Comparison of ENCODE assay signal across 1 cellular context in genomic region chr9:130847306-130848217, GRCh38.
TF ChIP-seq lines count a peak whose summit lies in the region.

No MANE protein-coding gene starts in this region.

TF ChIP-seq in A549, 52 proteins besides CTCF, POLR2A, EP300 and RAD21 (continued from another document):
- TF ChIP-seq FOSB (CRISPR knock-in tag; IDR thresholded peaks at IDR 0.05) = no peak
- no peak for TF ChIP-seq FOSL2 (IDR thresholded peaks at IDR 0.05)
- TF ChIP-seq FOSL2 (CRISPR knock-in tag; IDR thresholded peaks at IDR 0.05) = peak; percentile 6; the same call in 1 of the 2 replicates
- TF ChIP-seq ESRRA (IDR thresholded peaks at IDR 0.05; ENCODE audit: borderline replicate concordance, low read length) = no peak
- no peak for TF ChIP-seq CBX8 (IDR thresholded peaks at IDR 0.05)
- no peak for TF ChIP-seq PBX3 (IDR thresholded peaks at IDR 0.05)
- peak; percentile 60 for TF ChIP-seq MAX (IDR thresholded peaks at IDR 0.05)
- TF ChIP-seq NFE2L2 (conservative IDR thresholded peaks at IDR 0.05; ENCODE audit: low read length) = no peak
- TF ChIP-seq POLR2AphosphoS2 (conservative IDR thresholded peaks at IDR 0.05; ENCODE audit: low read length) = no peak
- TF ChIP-seq KDM5A (IDR thresholded peaks at IDR 0.05) = no peak
- TF ChIP-seq MAZ (IDR thresholded peaks at IDR 0.05; ENCODE audit: borderline replicate concordance, low read depth, low read length) = no peak
- no peak for TF ChIP-seq HOXB13 (CRISPR knock-in tag; IDR thresholded peaks at IDR 0.05; ENCODE audit: low read depth)
- TF ChIP-seq PHF8 (IDR thresholded peaks at IDR 0.05; ENCODE audit: borderline replicate concordance, low read depth) = no peak
- no peak for TF ChIP-seq RARB (CRISPR knock-in tag; IDR thresholded peaks at IDR 0.05)
- TF ChIP-seq HES2 (IDR thresholded peaks at IDR 0.05) = peak; percentile 76
- no peak for TF ChIP-seq ZC3H11A (IDR thresholded peaks at IDR 0.05)
- TF ChIP-seq NPAS2 (CRISPR knock-in tag; IDR thresholded peaks at IDR 0.05; ENCODE audit: borderline replicate concordance) = no peak
- 0 out of 3 replicates have a peak, but pooled peaks have one; percentile 12 for TF ChIP-seq SMC3 (IDR thresholded peaks at IDR 0.05)
- no peak for TF ChIP-seq ELK1 (IDR thresholded peaks at IDR 0.05; ENCODE audit: low read depth, low read length)
- TF ChIP-seq RNF2 (IDR thresholded peaks at IDR 0.05; ENCODE audit: borderline replicate concordance, low read depth) = no peak
- no peak for TF ChIP-seq MYC (IDR thresholded peaks at IDR 0.05; ENCODE audit: borderline replicate concordance, low read length)
- TF ChIP-seq SREBF2 (IDR thresholded peaks at IDR 0.05) = no peak
- no peak for TF ChIP-seq FOXS1 (CRISPR knock-in tag; IDR thresholded peaks at IDR 0.05)
- peak; percentile 17; the same call in 1 of the 2 replicates for TF ChIP-seq GATA3 (IDR thresholded peaks at IDR 0.05; ENCODE audit: borderline replicate concordance)
TF ChIP-seq in A549: peak in this region for 8.
